ENCODE assay signal across 1 cellular context in the genomic region with DNA sequence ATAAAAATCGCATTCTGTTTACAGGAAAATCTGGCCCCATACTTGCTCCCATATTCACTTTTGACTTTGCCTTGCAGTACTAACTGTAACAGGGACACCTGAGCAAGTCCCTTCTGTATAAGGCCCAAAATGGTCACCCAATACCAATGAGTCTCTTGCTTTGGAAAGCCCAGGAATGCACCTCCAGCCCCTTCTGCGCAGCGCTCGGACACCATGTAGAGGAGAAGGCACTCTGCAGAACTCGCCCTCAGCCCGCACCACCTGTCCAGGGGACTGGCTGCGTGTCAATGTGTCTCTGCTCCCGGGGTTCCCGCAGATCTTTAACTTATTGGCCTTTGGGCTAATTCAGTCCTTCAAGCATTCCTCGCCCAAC.
TF ChIP-seq lines count a peak whose summit lies in the region.

No MANE protein-coding gene starts in this region.

TF ChIP-seq in HepG2, 621 proteins besides CTCF, POLR2A, EP300 and RAD21 (continued from another document):
- TF ChIP-seq, protein P1, sequence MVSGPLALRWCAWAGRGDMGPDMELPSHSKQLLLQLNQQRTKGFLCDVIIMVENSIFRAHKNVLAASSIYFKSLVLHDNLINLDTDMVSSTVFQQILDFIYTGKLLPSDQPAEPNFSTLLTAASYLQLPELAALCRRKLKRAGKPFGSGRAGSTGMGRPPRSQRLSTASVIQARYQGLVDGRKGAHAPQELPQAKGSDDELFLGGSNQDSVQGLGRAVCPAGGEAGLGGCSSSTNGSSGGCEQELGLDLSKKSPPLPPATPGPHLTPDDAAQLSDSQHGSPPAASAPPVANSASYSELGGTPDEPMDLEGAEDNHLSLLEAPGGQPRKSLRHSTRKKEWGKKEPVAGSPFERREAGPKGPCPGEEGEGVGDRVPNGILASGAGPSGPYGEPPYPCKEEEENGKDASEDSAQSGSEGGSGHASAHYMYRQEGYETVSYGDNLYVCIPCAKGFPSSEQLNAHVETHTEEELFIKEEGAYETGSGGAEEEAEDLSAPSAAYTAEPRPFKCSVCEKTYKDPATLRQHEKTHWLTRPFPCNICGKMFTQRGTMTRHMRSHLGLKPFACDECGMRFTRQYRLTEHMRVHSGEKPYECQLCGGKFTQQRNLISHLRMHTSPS (CRISPR knock-in tag; IDR thresholded peaks at IDR 0.05; ENCODE audit: low read depth) = no peak
- TF ChIP-seq, protein P2, sequence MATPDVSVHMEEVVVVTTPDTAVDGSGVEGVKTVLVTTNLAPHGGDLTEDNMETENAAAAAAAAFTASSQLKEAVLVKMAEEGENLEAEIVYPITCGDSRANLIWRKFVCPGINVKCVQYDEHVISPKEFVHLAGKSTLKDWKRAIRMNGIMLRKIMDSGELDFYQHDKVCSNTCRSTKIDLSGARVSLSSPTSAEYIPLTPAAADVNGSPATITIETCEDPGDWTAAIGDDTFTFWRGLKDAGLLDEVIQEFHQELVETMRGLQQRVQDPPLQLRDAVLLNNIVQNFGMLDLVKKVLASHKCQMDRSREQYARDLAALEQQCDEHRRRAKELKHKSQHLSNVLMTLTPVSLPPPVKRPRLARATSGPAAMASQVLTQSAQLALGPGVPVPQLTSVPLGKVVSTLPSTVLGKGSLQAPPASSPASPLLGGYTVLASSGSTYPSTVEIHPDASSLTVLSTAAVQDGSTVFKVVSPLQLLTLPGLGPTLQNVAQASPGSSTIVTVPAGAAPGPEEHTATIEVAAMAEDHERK (CRISPR knock-in tag; IDR thresholded peaks at IDR 0.05; ENCODE audit: low read depth) = no peak
- TF ChIP-seq TCF7 (IDR thresholded peaks at IDR 0.05; ENCODE audit: low read depth) = no peak
- 0 out of 2 replicates have a peak, but pooled peaks have one; percentile 2 for TF ChIP-seq ZNF264 (CRISPR knock-in tag; IDR thresholded peaks at IDR 0.05)
- no peak for TF ChIP-seq AGO2 (optimal IDR thresholded peaks at IDR 0.05; ENCODE audit: low read depth, low read length)
- no peak for TF ChIP-seq ZNF329 (CRISPR knock-in tag; IDR thresholded peaks at IDR 0.05; ENCODE audit: low read depth)
- TF ChIP-seq ZFP36 (IDR thresholded peaks at IDR 0.05; ENCODE audit: borderline replicate concordance, low read depth, low read length, partially characterized antibody) = no peak
- TF ChIP-seq, protein P3, sequence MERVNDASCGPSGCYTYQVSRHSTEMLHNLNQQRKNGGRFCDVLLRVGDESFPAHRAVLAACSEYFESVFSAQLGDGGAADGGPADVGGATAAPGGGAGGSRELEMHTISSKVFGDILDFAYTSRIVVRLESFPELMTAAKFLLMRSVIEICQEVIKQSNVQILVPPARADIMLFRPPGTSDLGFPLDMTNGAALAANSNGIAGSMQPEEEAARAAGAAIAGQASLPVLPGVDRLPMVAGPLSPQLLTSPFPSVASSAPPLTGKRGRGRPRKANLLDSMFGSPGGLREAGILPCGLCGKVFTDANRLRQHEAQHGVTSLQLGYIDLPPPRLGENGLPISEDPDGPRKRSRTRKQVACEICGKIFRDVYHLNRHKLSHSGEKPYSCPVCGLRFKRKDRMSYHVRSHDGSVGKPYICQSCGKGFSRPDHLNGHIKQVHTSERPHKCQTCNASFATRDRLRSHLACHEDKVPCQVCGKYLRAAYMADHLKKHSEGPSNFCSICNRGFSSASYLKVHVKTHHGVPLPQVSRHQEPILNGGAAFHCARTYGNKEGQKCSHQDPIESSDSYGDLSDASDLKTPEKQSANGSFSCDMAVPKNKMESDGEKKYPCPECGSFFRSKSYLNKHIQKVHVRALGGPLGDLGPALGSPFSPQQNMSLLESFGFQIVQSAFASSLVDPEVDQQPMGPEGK (CRISPR knock-in tag; IDR thresholded peaks at IDR 0.05) = no peak
- TF ChIP-seq, protein P4, sequence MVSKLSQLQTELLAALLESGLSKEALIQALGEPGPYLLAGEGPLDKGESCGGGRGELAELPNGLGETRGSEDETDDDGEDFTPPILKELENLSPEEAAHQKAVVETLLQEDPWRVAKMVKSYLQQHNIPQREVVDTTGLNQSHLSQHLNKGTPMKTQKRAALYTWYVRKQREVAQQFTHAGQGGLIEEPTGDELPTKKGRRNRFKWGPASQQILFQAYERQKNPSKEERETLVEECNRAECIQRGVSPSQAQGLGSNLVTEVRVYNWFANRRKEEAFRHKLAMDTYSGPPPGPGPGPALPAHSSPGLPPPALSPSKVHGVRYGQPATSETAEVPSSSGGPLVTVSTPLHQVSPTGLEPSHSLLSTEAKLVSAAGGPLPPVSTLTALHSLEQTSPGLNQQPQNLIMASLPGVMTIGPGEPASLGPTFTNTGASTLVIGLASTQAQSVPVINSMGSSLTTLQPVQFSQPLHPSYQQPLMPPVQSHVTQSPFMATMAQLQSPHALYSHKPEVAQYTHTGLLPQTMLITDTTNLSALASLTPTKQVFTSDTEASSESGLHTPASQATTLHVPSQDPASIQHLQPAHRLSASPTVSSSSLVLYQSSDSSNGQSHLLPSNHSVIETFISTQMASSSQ (IDR thresholded peaks at IDR 0.05; ENCODE audit: low read depth) = no peak
- TF ChIP-seq, protein P4 (CRISPR knock-in tag; IDR thresholded peaks at IDR 0.05; ENCODE audit: borderline replicate concordance) = no peak
- TF ChIP-seq, protein P5, sequence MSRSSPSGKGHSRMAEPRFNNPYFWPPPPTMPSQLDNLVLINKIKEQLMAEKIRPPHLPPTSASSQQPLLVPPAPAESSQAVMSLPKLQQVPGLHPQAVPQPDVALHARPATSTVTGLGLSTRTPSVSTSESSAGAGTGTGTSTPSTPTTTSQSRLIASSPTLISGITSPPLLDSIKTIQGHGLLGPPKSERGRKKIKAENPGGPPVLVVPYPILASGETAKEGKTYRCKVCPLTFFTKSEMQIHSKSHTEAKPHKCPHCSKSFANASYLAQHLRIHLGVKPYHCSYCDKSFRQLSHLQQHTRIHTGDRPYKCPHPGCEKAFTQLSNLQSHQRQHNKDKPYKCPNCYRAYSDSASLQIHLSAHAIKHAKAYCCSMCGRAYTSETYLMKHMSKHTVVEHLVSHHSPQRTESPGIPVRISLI (CRISPR knock-in tag; IDR thresholded peaks at IDR 0.05; ENCODE audit: borderline replicate concordance) = no peak
- TF ChIP-seq, protein P6, sequence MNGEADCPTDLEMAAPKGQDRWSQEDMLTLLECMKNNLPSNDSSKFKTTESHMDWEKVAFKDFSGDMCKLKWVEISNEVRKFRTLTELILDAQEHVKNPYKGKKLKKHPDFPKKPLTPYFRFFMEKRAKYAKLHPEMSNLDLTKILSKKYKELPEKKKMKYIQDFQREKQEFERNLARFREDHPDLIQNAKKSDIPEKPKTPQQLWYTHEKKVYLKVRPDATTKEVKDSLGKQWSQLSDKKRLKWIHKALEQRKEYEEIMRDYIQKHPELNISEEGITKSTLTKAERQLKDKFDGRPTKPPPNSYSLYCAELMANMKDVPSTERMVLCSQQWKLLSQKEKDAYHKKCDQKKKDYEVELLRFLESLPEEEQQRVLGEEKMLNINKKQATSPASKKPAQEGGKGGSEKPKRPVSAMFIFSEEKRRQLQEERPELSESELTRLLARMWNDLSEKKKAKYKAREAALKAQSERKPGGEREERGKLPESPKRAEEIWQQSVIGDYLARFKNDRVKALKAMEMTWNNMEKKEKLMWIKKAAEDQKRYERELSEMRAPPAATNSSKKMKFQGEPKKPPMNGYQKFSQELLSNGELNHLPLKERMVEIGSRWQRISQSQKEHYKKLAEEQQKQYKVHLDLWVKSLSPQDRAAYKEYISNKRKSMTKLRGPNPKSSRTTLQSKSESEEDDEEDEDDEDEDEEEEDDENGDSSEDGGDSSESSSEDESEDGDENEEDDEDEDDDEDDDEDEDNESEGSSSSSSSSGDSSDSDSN (CRISPR knock-in tag; IDR thresholded peaks at IDR 0.05) = no peak
- no peak for TF ChIP-seq ZNF749 (CRISPR knock-in tag; IDR thresholded peaks at IDR 0.05; ENCODE audit: borderline replicate concordance)
- TF ChIP-seq, protein P7, sequence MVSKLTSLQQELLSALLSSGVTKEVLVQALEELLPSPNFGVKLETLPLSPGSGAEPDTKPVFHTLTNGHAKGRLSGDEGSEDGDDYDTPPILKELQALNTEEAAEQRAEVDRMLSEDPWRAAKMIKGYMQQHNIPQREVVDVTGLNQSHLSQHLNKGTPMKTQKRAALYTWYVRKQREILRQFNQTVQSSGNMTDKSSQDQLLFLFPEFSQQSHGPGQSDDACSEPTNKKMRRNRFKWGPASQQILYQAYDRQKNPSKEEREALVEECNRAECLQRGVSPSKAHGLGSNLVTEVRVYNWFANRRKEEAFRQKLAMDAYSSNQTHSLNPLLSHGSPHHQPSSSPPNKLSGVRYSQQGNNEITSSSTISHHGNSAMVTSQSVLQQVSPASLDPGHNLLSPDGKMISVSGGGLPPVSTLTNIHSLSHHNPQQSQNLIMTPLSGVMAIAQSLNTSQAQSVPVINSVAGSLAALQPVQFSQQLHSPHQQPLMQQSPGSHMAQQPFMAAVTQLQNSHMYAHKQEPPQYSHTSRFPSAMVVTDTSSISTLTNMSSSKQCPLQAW (CRISPR knock-in tag; IDR thresholded peaks at IDR 0.05) = peak; percentile 38; the same call in 1 of the 2 replicates
- no peak for TF ChIP-seq PRMT3 (CRISPR knock-in tag; IDR thresholded peaks at IDR 0.05; ENCODE audit: borderline replicate concordance, low read depth)
- no peak for TF ChIP-seq JARID2 (CRISPR knock-in tag; IDR thresholded peaks at IDR 0.05; ENCODE audit: insufficient replicate concordance)
TF ChIP-seq in HepG2: peak in this region for 9.
